In genomic region chr18:59697236-59697932, GRCh38 we compare ENCODE assay signal across 8 cellular contexts.
DNase-seq lines count a peak whose midpoint lies in the region; ATAC-seq, FAIRE-seq and TF ChIP-seq lines count a peak whose summit lies in the region.

Gene CCBE1 (minus strand): TSS chr18:59697423.

- H3K36me3 ChIP-seq in ES-I3 (ENCODE audit: insufficient read depth, low read length): no peaks in the 10 kb centered on the region

- TF ChIP-seq CTCF in astrocyte of the cerebellum (IDR thresholded peaks at IDR 0.05; ENCODE audit: low read depth, low read length, missing control alignments): peak; percentile 97

- H3K9me3 ChIP-seq in ES-I3 (ENCODE audit: control insufficient read depth, insufficient read depth, low read length): no peaks in the 10 kb centered on the region

- peak within 1 kb of the TSS; percentile 58 for H3K9ac ChIP-seq in ES-I3 (ENCODE audit: low read depth, low read length)

- in situ Hi-C loops in astrocyte of the cerebellum (cut with HindIII; ENCODE audit: low sequenced_read_pairs): loop anchor here (10.0 kb wide), 1 partner anchor 127 kb away; no protein-coding TSS in a partner anchor

- TF ChIP-seq POLR2A in H54 (IDR thresholded peaks at IDR 0.05; ENCODE audit: low read depth, low read length): peak; percentile 7; the same call in 1 of the 2 replicates

- DNase-seq in H54 (ENCODE audit: insufficient read length, low spot score): peak; percentile 56
- DNase-seq in NCI-H2227 (lab: John Stamatoyannopoulos, UW; ENCODE audit: unreplicated experiment): peak; percentile 85
- no peak for DNase-seq in astrocyte of the cerebellum (ENCODE audit: low read depth)
- no peak for DNase-seq in NOMO-1 treated with dmso at 0.1 percent for 144 hours (lab: John Stamatoyannopoulos, UW; ENCODE audit: unreplicated experiment)

- ATAC-seq in GM19035 (IDR thresholded peaks at IDR 0.05; ENCODE audit: unreplicated experiment): no peak

- peak within 1 kb of the TSS in 7 of 21 experiments; percentile 19 to 73 (median 28) for H3K27ac ChIP-seq in skin epidermis

- FAIRE-seq in H54 (lab: Jason Lieb, UNC): no peak

- H3K4me3 ChIP-seq in astrocyte of the cerebellum (ENCODE audit: low read depth, low read length) (peak within 1 kb of the TSS; percentile 73), iPS-11a (ENCODE audit: low read depth, low read length) (peak within 1 kb of the TSS; percentile 62), skin epidermis (peak within 1 kb of the TSS; percentile 21 to 46 (median 33))

- H3K4me1 ChIP-seq in ES-I3 (ENCODE audit: insufficient read depth, low read length): peaks cover 12% of the 10 kb centered on the region

Comparison
In these comparisons a context has a peak if more than half of its experiments do, and no peak if none do; other contexts are left out.
1. DNase-seq: peak in H54 (single experiment) and NCI-H2227 (single experiment); none in astrocyte of the cerebellum (single experiment) and NOMO-1 treated with dmso at 0.1 percent for 144 hours (single experiment).
2. Peak in every context shown above with its lines, with median percentiles within 50 percentile points of each other: H3K4me3 ChIP-seq.